ENCODE assay signal across 6 cellular contexts in the genomic region with DNA sequence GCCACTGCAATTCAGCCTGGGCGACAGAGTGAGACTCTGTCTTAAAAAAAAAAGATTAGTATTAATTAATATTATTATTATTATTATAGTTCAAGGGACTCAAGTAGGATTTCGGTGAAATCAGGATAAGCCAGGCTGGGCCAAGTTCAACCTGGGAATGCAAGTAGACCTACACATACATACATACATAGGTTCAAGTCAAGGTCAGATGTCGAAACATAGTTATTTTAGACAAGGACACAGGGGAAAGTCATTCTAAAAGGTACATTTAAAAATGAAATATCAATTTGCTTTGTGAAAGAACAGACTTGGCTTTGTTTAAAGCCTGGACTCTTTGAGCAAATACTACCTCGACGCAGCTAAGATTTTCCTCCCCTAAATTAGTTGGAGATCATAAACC.
"Had no signal": no experiment of that assay in that cellular context is flagged by ENCODE, and none has a peak within 500 bp of the region (broad histone marks: within the 10 kb centered on the region; RNA-seq: fewer than 3 reads in every experiment).

No MANE protein-coding gene starts in this region.

- ATAC-seq: K562 had no signal

- H3K4me3 ChIP-seq: K562 had no signal

- H3K27ac ChIP-seq: HL-60 had no signal

- DNase-seq: IMR-90, KBM-7, KG1 had no signal

- FAIRE-seq: HTR-8/SVneo, K562 had no signal
